10 cellular contexts compared by ENCODE assay signal in the genomic region with DNA sequence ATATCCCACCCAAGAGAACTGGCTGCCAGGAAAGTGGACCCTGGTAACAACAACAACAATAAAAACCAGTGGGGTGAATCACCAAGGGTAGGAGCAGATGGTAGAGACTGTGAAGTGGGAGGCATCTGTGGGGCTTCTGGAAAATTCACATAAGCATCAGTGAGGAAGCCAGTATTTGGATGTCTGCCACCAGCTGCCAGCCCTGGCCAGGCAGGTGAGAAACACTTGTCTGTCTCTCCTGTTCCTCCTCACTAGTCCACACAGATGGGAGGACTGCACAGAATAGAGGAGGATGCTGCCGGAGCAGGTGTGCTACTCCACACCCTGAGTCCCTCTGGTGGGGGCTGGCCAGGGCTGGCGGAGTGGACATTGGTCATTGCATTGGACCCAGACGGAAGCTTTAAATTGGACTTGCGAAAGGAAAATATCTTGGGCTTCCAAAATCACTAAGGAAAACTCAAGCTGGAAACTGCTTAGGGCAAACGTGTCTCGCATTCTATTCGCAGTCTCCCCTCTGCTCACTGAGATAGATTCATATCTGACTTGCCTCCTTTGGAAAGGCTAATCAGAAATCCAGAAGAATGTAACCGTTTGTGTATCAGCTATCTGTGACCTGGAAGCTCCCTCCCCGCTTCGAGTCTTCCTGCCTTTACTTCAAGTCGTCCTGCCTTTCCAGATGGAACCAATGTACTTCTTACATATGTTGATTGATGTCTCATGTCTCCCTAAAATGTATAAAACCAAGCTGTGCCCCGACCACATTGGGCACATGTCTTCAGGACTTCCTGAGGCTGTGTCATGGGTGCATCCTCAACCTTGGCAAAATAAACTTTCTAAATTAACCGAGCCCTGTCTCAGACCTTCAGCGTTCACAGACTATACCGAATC.
DNase-seq lines count a peak whose midpoint lies in the region; ATAC-seq, FAIRE-seq and TF ChIP-seq lines count a peak whose summit lies in the region.
"Had no signal": no experiment of that assay in that cellular context is flagged by ENCODE, and none has a peak within 500 bp of the region (broad histone marks: within the 10 kb centered on the region; RNA-seq: fewer than 3 reads in every experiment).

No MANE protein-coding gene starts in this region.

- in situ Hi-C loops in HepG2 (cut with HindIII; ENCODE audit: extremely low pct_ligation_motif_present, low pct_unique_long_range_greater_than_20kb), result no loop called here
- in situ Hi-C loops in GM12878 (cut with MboI), result no loop called here

- H3K36me3 ChIP-seq in HepG2 (replicated peaks in 1 of 2; ENCODE audit: control insufficient read depth in 1 of 2, insufficient read depth in 2 of 2, low read length in 2 of 2) (no peaks in the 10 kb centered on the region), right lobe of liver (no peaks in the 10 kb centered on the region), GM12878 (ENCODE audit: control insufficient read depth in 2 of 2, insufficient read depth in 2 of 2, low read length in 1 of 2) (no peaks in the 10 kb centered on the region)
- H3K36me3 ChIP-seq: pancreas had no signal

- H3K4me2 ChIP-seq in HepG2 (ENCODE audit: low read depth, low read length), result no peak overlapping the region
- peak overlapping the region; percentile 70; the same call in 1 of the 2 replicates for H3K4me2 ChIP-seq in GM12878 (ENCODE audit: control insufficient read depth, insufficient read depth)

- POLR2A ChIA-PET in HepG2 (lab: Yijun Ruan, JAX) (no interaction called here), GM12878 (lab: Charles Lee) (interaction anchor here (1.0 to 6.1 kb wide), 6 partner anchors 10 to 185 kb away, joined by 3 to 53 read pairs (median 10); no protein-coding TSS in a partner anchor)

- no TSS peak for BruUV-seq in HepG2 (replicated peaks; lab: Mats Ljungman, UMichigan)
- TSS peak; percentile 74 for BruUV-seq in GM12878 (replicated peaks; lab: Mats Ljungman, UMichigan)

- H3K4me1 Mint-ChIP-seq in stimulated activated naive CD8-positive, alpha-beta T cell treated with anti-CD3 and anti-CD28 coated beads, Interleukin-15, amount 100 ng/mL, for 72 hours, result peaks cover 69% of the 10 kb centered on the region

- no peak for FAIRE-seq in HepG2 (lab: Jason Lieb, UNC)
- no peak for FAIRE-seq in GM12878 (lab: Jason Lieb, UNC)
- FAIRE-seq in GM12891 (lab: Jason Lieb, UNC), result no peak
- FAIRE-seq: pancreas had no signal

- RAD21 ChIA-PET in GM12878 (lab: Charles Lee; ENCODE audit: unreplicated experiment), result interaction anchor here (2.7 to 6.2 kb wide), 4 partner anchors 9 to 39 kb away, joined by 20 to 99 read pairs (median 79); no protein-coding TSS in a partner anchor

- H3K9me3 ChIP-seq in HepG2 (ENCODE audit: low read length) (no peaks in the 10 kb centered on the region), right lobe of liver (no peaks in the 10 kb centered on the region), GM12878 (replicated peaks; ENCODE audit: control insufficient read depth, insufficient read depth, low read length) (no peaks in the 10 kb centered on the region)
- H3K9me3 ChIP-seq: pancreas had no signal

- WGBS in HepG2 (ENCODE audit: low lambda C conversion rate), result 50% methylated on average over 15 of the region's 15 CpGs
- 68% methylated on average over 12 of the region's 15 CpGs for WGBS in right lobe of liver (ENCODE audit: insufficient coverage, low coverage, low lambda C conversion rate, missing lambda C conversion rate)
- 45% methylated on average over 15 of the region's 15 CpGs for WGBS in GM12878 (ENCODE audit: insufficient coverage, insufficient replicate concordance, low lambda C conversion rate, missing lambda C conversion rate)

- TF ChIP-seq EP300 in HepG2 (IDR thresholded peaks at IDR 0.05; ENCODE audit: low read depth in 2 of 2, low read length in 2 of 2) (no peak), HepG2 (CRISPR knock-in tag; IDR thresholded peaks at IDR 0.05; ENCODE audit: borderline replicate concordance) (no peak), GM12878 (IDR thresholded peaks at IDR 0.05; ENCODE audit: borderline replicate concordance in 1 of 2, control insufficient read depth in 1 of 2, low read depth in 2 of 2, low read length in 2 of 2) (no peak)

- H3K9me3 Mint-ChIP-seq in stimulated activated naive CD8-positive, alpha-beta T cell treated with anti-CD3 and anti-CD28 coated beads, Interleukin-15, amount 100 ng/mL, for 72 hours, result peaks cover 0 to 4% of the 10 kb centered on the region in 2 donors
- H3K9me3 Mint-ChIP-seq: CD8-positive, alpha-beta memory T cell had no signal

- TF ChIP-seq POLR2A in HepG2 (IDR thresholded peaks at IDR 0.05; ENCODE audit: insufficient read depth in 1 of 2, low read depth in 2 of 2, low read length in 2 of 2) (no peak), right lobe of liver (IDR thresholded peaks at IDR 0.05) (no peak), GM12878 (IDR thresholded peaks at IDR 0.05; ENCODE audit: low read depth, low read length) (no peak), GM12891 (IDR thresholded peaks at IDR 0.05; ENCODE audit: low read depth, low read length) (no peak)

- DNase-seq in HepG2 (ENCODE audit: low spot score), result no peak
- DNase-seq in right lobe of liver, result no peak
- peak; percentile 36 for DNase-seq in NCI-H226
- no peak for DNase-seq in GM12878 (ENCODE audit: low read depth, low spot score)
- DNase-seq in stimulated activated naive CD8-positive, alpha-beta T cell treated with anti-CD3 and anti-CD28 coated beads, Interleukin-15, amount 100 ng/mL, for 72 hours, result no peak
- DNase-seq in GM12891 (ENCODE audit: insufficient read length, low spot score), result no peak
- DNase-seq: CD8-positive, alpha-beta memory T cell had no signal

- H3K4me1 ChIP-seq in HepG2 (ENCODE audit: insufficient read depth, low read length) (no peaks in the 10 kb centered on the region), right lobe of liver (no peaks in the 10 kb centered on the region), GM12878 (ENCODE audit: control insufficient read depth, insufficient read depth, low read length) (peaks cover 35% of the 10 kb centered on the region)
- H3K4me1 ChIP-seq: pancreas had no signal

- no peak overlapping the region for H2AFZ ChIP-seq in HepG2 (ENCODE audit: low read length)
- peak overlapping the region; percentile 74 for H2AFZ ChIP-seq in GM12878 (ENCODE audit: control insufficient read depth, low read depth, low read length)

- H3K27ac ChIP-seq in HepG2 (ENCODE audit: extremely low read length, insufficient read depth, low read length), result no peak overlapping the region
- no peak overlapping the region for H3K27ac ChIP-seq in right lobe of liver
- peak overlapping the region; percentile 57 for H3K27ac ChIP-seq in GM12878 (ENCODE audit: control insufficient read depth, insufficient read depth)

- H3K27ac Mint-ChIP-seq in stimulated activated naive CD8-positive, alpha-beta T cell treated with anti-CD3 and anti-CD28 coated beads, Interleukin-15, amount 100 ng/mL, for 72 hours, result peak overlapping the region; percentile 74 to 82

- H3K27me3 ChIP-seq in HepG2 (ENCODE audit: control insufficient read depth in 1 of 2, insufficient read depth in 2 of 2, low read length in 2 of 2), result peaks cover 2 to 6% of the 10 kb centered on the region in 2 experiments; a peak in 4 of 5 replicates
- H3K27me3 ChIP-seq in right lobe of liver, result no peaks in the 10 kb centered on the region
- H3K27me3 ChIP-seq in GM12878 (replicated peaks in 1 of 2; ENCODE audit: control insufficient read depth in 2 of 2, insufficient read depth in 2 of 2, low read length in 1 of 2), result no peaks in the 10 kb centered on the region
- H3K27me3 ChIP-seq: pancreas had no signal

- H3K9ac ChIP-seq in HepG2 (ENCODE audit: insufficient read depth, low read depth, low read length) (no peak overlapping the region), GM12878 (ENCODE audit: control insufficient read depth, insufficient read depth, low read length) (peak overlapping the region; percentile 36; the same call in 1 of the 2 replicates)

- ATAC-seq in HepG2 (peak; percentile 47), right lobe of liver (no peak), GM12878 (no peak; the same call in 2 of the 3 replicates), GM21717 (IDR thresholded peaks at IDR 0.05; ENCODE audit: unreplicated experiment) (no peak), GM19463 (IDR thresholded peaks at IDR 0.05; ENCODE audit: unreplicated experiment) (no peak)
- ATAC-seq in stimulated activated naive CD8-positive, alpha-beta T cell treated with anti-CD3 and anti-CD28 coated beads, Interleukin-15, amount 100 ng/mL, for 72 hours, result no peak

- H3K79me2 ChIP-seq in HepG2 (ENCODE audit: insufficient read depth, low read length) (no peaks in the 10 kb centered on the region), GM12878 (ENCODE audit: control insufficient read depth, insufficient read depth, low read length) (no peaks in the 10 kb centered on the region)

- TF ChIP-seq CTCF in HepG2 (CRISPR knock-in tag; IDR thresholded peaks at IDR 0.05) (no peak), right lobe of liver (IDR thresholded peaks at IDR 0.05) (no peak), GM12878 (IDR thresholded peaks at IDR 0.05 in 2 of 3, conservative IDR thresholded peaks at IDR 0.05 in 1 of 3; ENCODE audit: control insufficient read depth in 2 of 3, extremely low read depth in 1 of 3, insufficient read depth in 1 of 3, low read depth in 3 of 3, low read length in 3 of 3) (no peak)

- H4K20me1 ChIP-seq in HepG2 (ENCODE audit: insufficient read depth, low read length) (no peaks in the 10 kb centered on the region), GM12878 (ENCODE audit: control insufficient read depth, insufficient read depth) (no peaks in the 10 kb centered on the region)

- TF ChIP-seq RAD21 in HepG2 (CRISPR knock-in tag; IDR thresholded peaks at IDR 0.05), result no peak
- no peak for TF ChIP-seq RAD21 in GM12878 (IDR thresholded peaks at IDR 0.05; ENCODE audit: insufficient read depth, low read depth, low read length)

- peak overlapping the region; percentile 56 to 70 for H3K4me3 Mint-ChIP-seq in stimulated activated naive CD8-positive, alpha-beta T cell treated with anti-CD3 and anti-CD28 coated beads, Interleukin-15, amount 100 ng/mL, for 72 hours

- intact Hi-C loops in HepG2 (cut with micrococcal nuclease; ENCODE audit: unreplicated experiment) (no loop called here), right lobe of liver (cut with DNase I) (no loop called here), GM12878 (cut with micrococcal nuclease; ENCODE audit: unreplicated experiment) (loop anchor here (2.0 kb wide), 1 partner anchor 23 kb away; no protein-coding TSS in a partner anchor)

- H3K4me3 ChIP-seq in HepG2 (replicated peaks in 1 of 3; ENCODE audit: insufficient read depth in 1 of 3, low read depth in 2 of 3, low read length in 3 of 3), result no peak overlapping the region
- no peak overlapping the region for H3K4me3 ChIP-seq in right lobe of liver
- H3K4me3 ChIP-seq in GM12878, result no peak overlapping the region
- H3K4me3 ChIP-seq: pancreas had no signal

- CTCF ChIA-PET in HepG2 (lab: Yijun Ruan, JAX; ENCODE audit: low intra/inter-chr PET ratio, low total read pairs), result no interaction called here
- CTCF ChIA-PET in GM12878 (lab: Yijun Ruan, JAX), result interaction anchor here (1.0 to 2.2 kb wide), 9 partner anchors 14 to 188 kb away, joined by 3 to 13 read pairs (median 4); no protein-coding TSS in a partner anchor

- no peaks in the 10 kb centered on the region for H3K27me3 Mint-ChIP-seq in stimulated activated naive CD8-positive, alpha-beta T cell treated with anti-CD3 and anti-CD28 coated beads, Interleukin-15, amount 100 ng/mL, for 72 hours

- SMC1A ChIA-PET in GM12878 (lab: Charles Lee; ENCODE audit: uncharacterized antibody, unreplicated experiment), result interaction anchor here (0.8 to 8.8 kb wide), 8 partner anchors 10 to 67 kb away, joined by 3 to 137 read pairs (median 22); no protein-coding TSS in a partner anchor
